Comparison of ENCODE assay signal across 14 cellular contexts in genomic region chrX:136822337-136823095, GRCh38. TPM values are rescaled to one million over a fixed set of nuclear protein-coding genes. Genes with fewer than 3 reads are reported as not detected.
A peak's percentile ranks its signal among the peaks of the same experiment; 100 is the strongest.
DNase-seq lines count a peak whose midpoint lies in the region; ATAC-seq and TF ChIP-seq lines count a peak whose summit lies in the region.
"Had no signal": no experiment of that assay in that cellular context is flagged by ENCODE, and none has a peak within 500 bp of the region (broad histone marks: within the 10 kb centered on the region; RNA-seq: fewer than 3 reads in every experiment).

No MANE protein-coding gene starts in this region.

- H3K36me3 ChIP-seq in psoas muscle (ENCODE audit: insufficient read depth in 1 of 2, low read depth in 1 of 2), result peaks cover 0 to 20% of the 10 kb centered on the region in 2 donors

- 59 to 82% (median 60%) methylated on average over 5 of the region's 5 CpGs for WGBS in psoas muscle, 3 donors

- peaks cover 6% of the 10 kb centered on the region for H3K4me1 ChIP-seq in psoas muscle

- TF ChIP-seq CTCF in HFFc6 (IDR thresholded peaks at IDR 0.05), result no peak
- no peak for TF ChIP-seq CTCF in cardiac fibroblast (IDR thresholded peaks at IDR 0.05; ENCODE audit: low read depth, low read length)
- no peak for TF ChIP-seq CTCF in psoas muscle (IDR thresholded peaks at IDR 0.05)

- no peak overlapping the region for H3K27ac ChIP-seq in psoas muscle

- DNase-seq in EL (peak; percentile 30), HFFc6 (no peak), cardiac fibroblast (ENCODE audit: low read depth in 2 of 2) (peak; percentile 20 to 53), psoas muscle (no peak), NCI-H748 treated with DMSO at 0.1 percent for 48 hours (lab: John Stamatoyannopoulos, UW) (no peak), NCI-H510A (lab: John Stamatoyannopoulos, UW) (no peak)
- DNase-seq: C1 segment of cervical spinal cord, GDM1, H9, MV-4-11, NCI-H1417 treated with DMSO at 0.1 percent for 48 hours, NCI-H2029, NCI-H2171 treated with DMSO at 0.1 percent for 48 hours had no signal

- H3K27ac Mint-ChIP-seq in HFFc6, result peak overlapping the region; percentile 70
- no peak overlapping the region for H3K27ac Mint-ChIP-seq in activated T-helper 17 cell treated with anti-CD3 and anti-CD28 coated beads, Interleukin-2, amount 50 U/mL, for 72 hours
- H3K27ac Mint-ChIP-seq: H9 had no signal

- intact Hi-C loops in psoas muscle (cut with DNase I), result no loop called here

- no peaks in the 10 kb centered on the region for H3K9me3 ChIP-seq in psoas muscle

- no peak overlapping the region for H3K4me3 ChIP-seq in cardiac fibroblast (replicated peaks in 1 of 2; ENCODE audit: low read depth in 2 of 2, low read length in 2 of 2)
- no peak overlapping the region for H3K4me3 ChIP-seq in psoas muscle

- peaks cover 2% of the 10 kb centered on the region for H3K27me3 Mint-ChIP-seq in HFFc6 (ENCODE audit: insufficient read depth)
- H3K27me3 Mint-ChIP-seq in activated T-helper 17 cell treated with anti-CD3 and anti-CD28 coated beads, Interleukin-2, amount 50 U/mL, for 72 hours, result no peaks in the 10 kb centered on the region

- peaks cover 6% of the 10 kb centered on the region; the same call in 1 of the 2 replicates for H3K36me3 Mint-ChIP-seq in HFFc6 (ENCODE audit: low read depth)
- no peaks in the 10 kb centered on the region for H3K36me3 Mint-ChIP-seq in activated T-helper 17 cell treated with anti-CD3 and anti-CD28 coated beads, Interleukin-2, amount 50 U/mL, for 72 hours (ENCODE audit: low read depth)

- peaks cover 22% of the 10 kb centered on the region for H3K4me1 Mint-ChIP-seq in HFFc6 (ENCODE audit: low read depth)
- no peaks in the 10 kb centered on the region for H3K4me1 Mint-ChIP-seq in activated T-helper 17 cell treated with anti-CD3 and anti-CD28 coated beads, Interleukin-2, amount 50 U/mL, for 72 hours

- H3K27me3 ChIP-seq in psoas muscle (ENCODE audit: insufficient read depth in 3 of 3, low read length in 2 of 3), result no peaks in the 10 kb centered on the region

- H3K4me3 Mint-ChIP-seq in HFFc6, result no peak overlapping the region
- H3K4me3 Mint-ChIP-seq in activated T-helper 17 cell treated with anti-CD3 and anti-CD28 coated beads, Interleukin-2, amount 50 U/mL, for 72 hours, result no peak overlapping the region
- H3K4me3 Mint-ChIP-seq: H9 had no signal

- ATAC-seq in psoas muscle, result peak in 3 of 4 donors; percentile 53 to 75 (median 71)
- no peak for ATAC-seq in activated T-helper 17 cell treated with anti-CD3 and anti-CD28 coated beads, Interleukin-2, amount 50 U/mL, for 72 hours (replicated peaks)

- H3K9me3 Mint-ChIP-seq in HFFc6, result no peaks in the 10 kb centered on the region
- H3K9me3 Mint-ChIP-seq in activated T-helper 17 cell treated with anti-CD3 and anti-CD28 coated beads, Interleukin-2, amount 50 U/mL, for 72 hours, result no peaks in the 10 kb centered on the region

RNA-seq across cellular contexts. Expression of gene ARHGEF6, which starts 41.8 kb away (rescaled TPM):
- 1 to 10 TPM; 2.5 to 5.4 (median 4.9) TPM for total RNA-seq in HFFc6 (2021; fragmentation: NEBNext Ultra II Directional; extraction: Animal tissue kit (Norgen Biotek cat#: 25700))
- total RNA-seq in psoas muscle, result 10 to 100 TPM; 25.4 to 70.5 (median 53.8) TPM
- polyA plus RNA-seq in psoas muscle, result 10 to 100 TPM; 11.4 to 22.5 (median 19.6) TPM
- total RNA-seq in activated T-helper 17 cell treated with anti-CD3 and anti-CD28 coated beads, Interleukin-2, amount 50 U/mL, for 72 hours, result 10 to 100 TPM; 56.8 to 67.6 TPM

RNA-seq across cellular contexts. Expression of gene RBMX, which starts 58.0 kb away (rescaled TPM):
- total RNA-seq in HFFc6 (2021; fragmentation: NEBNext Ultra II Directional; extraction: Animal tissue kit (Norgen Biotek cat#: 25700)), result 100 to 1,000 TPM; 127 to 191 (median 178) TPM
- total RNA-seq in psoas muscle, result 100 to 1,000 TPM in 3 of 4 donors, 10 to 100 TPM in 1; 91.5 to 131 (median 118) TPM
- polyA plus RNA-seq in psoas muscle, result 10 to 100 TPM; 67.9 to 98.9 (median 79.7) TPM
- total RNA-seq in activated T-helper 17 cell treated with anti-CD3 and anti-CD28 coated beads, Interleukin-2, amount 50 U/mL, for 72 hours, result 100 to 1,000 TPM; 214 to 247 TPM

Comparison
In these comparisons a context has a peak if more than half of its experiments do, and no peak if none do; other contexts are left out.
1. DNase-seq: peak in EL (single experiment) and cardiac fibroblast (2 of 2); none in HFFc6 (single experiment), psoas muscle (0 of 2), NCI-H748 treated with DMSO at 0.1 percent for 48 hours (single experiment) and NCI-H510A (single experiment).
2. RNA of gene ARHGEF6, which starts 41.8 kb away (total RNA-seq): 56.8 to 67.6 TPM in activated T-helper 17 cell treated with anti-CD3 and anti-CD28 coated beads, Interleukin-2, amount 50 U/mL, for 72 hours and 25.4 to 70.5 TPM in psoas muscle; 2.5 to 5.4 TPM in HFFc6; every median in the first group is over 4 times any median in the second.